ENCODE assay signal across 26 cellular contexts in the genomic region with DNA sequence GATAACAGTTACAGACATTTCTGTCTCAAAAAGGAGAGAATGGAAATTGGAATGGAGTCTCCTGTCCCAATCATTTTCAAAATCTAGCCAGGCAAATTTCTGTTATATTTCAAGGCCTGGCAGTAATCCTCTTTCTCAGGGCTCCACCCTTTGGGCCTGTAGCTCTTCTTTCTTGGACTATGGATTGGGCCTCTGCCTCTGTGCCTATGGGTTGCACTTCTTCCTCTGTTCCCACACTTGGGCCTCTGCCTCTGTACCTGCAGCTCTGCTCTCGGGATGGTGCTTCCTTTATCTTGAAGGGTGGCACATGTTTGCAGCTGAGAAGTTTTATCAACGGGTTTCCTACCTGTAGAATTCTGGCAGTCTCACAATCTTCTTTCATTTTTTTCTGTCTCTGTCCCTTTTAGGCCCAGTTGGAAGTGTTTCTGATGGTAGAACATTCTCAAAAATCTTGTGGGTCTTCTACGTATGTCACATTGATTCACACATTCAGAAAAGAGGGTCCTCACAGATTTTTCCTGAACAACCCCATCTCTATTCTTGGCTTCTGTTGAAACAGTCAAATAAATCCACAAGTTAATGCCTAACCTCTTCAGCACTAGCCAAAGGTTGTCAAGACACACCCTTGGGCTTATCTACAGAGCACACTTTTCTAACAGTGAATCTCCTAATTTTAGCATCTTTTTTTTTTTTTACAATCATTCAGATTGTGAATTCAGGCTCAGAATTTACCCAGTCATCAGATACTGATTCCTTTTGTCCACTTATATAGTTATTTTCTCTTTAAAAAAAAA.
"Had no signal": no experiment of that assay in that cellular context is flagged by ENCODE, and none has a peak within 500 bp of the region (broad histone marks: within the 10 kb centered on the region; RNA-seq: fewer than 3 reads in every experiment).

No MANE protein-coding gene starts in this region.

- H3K4me3 ChIP-seq: hepatocyte, left lung, lower lobe of right lung, pancreas, prostate gland, sigmoid colon, spleen, tibial nerve, upper lobe of left lung, vagina had no signal

- H3K27me3 Mint-ChIP-seq: naive thymus-derived CD4-positive, alpha-beta T cell; natural killer cell treated with Interleukin-12 subunit alpha and Interleukin-12 subunit beta and Interleukin-15 and Interleukin-18, amount 100 ng/mL, for 72 hours; stimulated activated naive CD8-positive, alpha-beta T cell treated with anti-CD3 and anti-CD28 coated beads, Interleukin-15, Interleukin-2, amounts not matched to agents 100 ng/mL and 50 ng/mL, for 24 hours had no signal

- H3K4me3 Mint-ChIP-seq: mesothelial cell of epicardium; naive thymus-derived CD4-positive, alpha-beta T cell; natural killer cell treated with Interleukin-12 subunit alpha and Interleukin-12 subunit beta and Interleukin-15 and Interleukin-18, amount 100 ng/mL, for 72 hours; stimulated activated effector memory CD8-positive, alpha-beta T cell treated with anti-CD3 and anti-CD28 coated beads, Interleukin-12 subunit alpha, Interleukin-12 subunit beta, amount 100 ng/mL, for 72 hours; stimulated activated naive CD8-positive, alpha-beta T cell treated with anti-CD3 and anti-CD28 coated beads, Interleukin-15, Interleukin-2, amounts not matched to agents 100 ng/mL and 50 ng/mL, for 24 hours had no signal

- H3K27ac Mint-ChIP-seq: mesothelial cell of epicardium; naive thymus-derived CD4-positive, alpha-beta T cell; stimulated activated effector memory CD8-positive, alpha-beta T cell treated with anti-CD3 and anti-CD28 coated beads, Interleukin-12 subunit alpha, Interleukin-12 subunit beta, amount 100 ng/mL, for 72 hours; stimulated activated naive CD8-positive, alpha-beta T cell treated with anti-CD3 and anti-CD28 coated beads, Interleukin-15, Interleukin-2, amounts not matched to agents 100 ng/mL and 50 ng/mL, for 24 hours had no signal

- H3K36me3 Mint-ChIP-seq: mesothelial cell of epicardium; stimulated activated effector memory CD8-positive, alpha-beta T cell treated with anti-CD3 and anti-CD28 coated beads, Interleukin-12 subunit alpha, Interleukin-12 subunit beta, amount 100 ng/mL, for 72 hours had no signal

- H2AFZ ChIP-seq: hepatocyte had no signal

- H3K4me1 ChIP-seq: left lung, lower lobe of right lung, pancreas, prostate gland, sigmoid colon, spleen, tibial nerve, upper lobe of left lung, vagina had no signal

- H3K79me2 ChIP-seq: hepatocyte had no signal

- ATAC-seq: left lung; lower lobe of right lung; naive thymus-derived CD4-positive, alpha-beta T cell; natural killer cell treated with Interleukin-12 subunit alpha and Interleukin-12 subunit beta and Interleukin-15 and Interleukin-18, amount 100 ng/mL, for 72 hours; pancreas; right cardiac atrium; stimulated activated effector memory CD8-positive, alpha-beta T cell treated with anti-CD3 and anti-CD28 coated beads, Interleukin-12 subunit alpha, Interleukin-12 subunit beta, amount 100 ng/mL, for 72 hours had no signal

- H3K27ac ChIP-seq: hepatocyte, left lung, lower lobe of right lung, pancreas, prostate gland, sigmoid colon, spleen, tibial nerve, upper lobe of left lung, vagina had no signal

- H3K9me3 Mint-ChIP-seq: naive thymus-derived CD4-positive, alpha-beta T cell; natural killer cell treated with Interleukin-12 subunit alpha and Interleukin-12 subunit beta and Interleukin-15 and Interleukin-18, amount 100 ng/mL, for 72 hours; stimulated activated effector memory CD8-positive, alpha-beta T cell treated with anti-CD3 and anti-CD28 coated beads, Interleukin-12 subunit alpha, Interleukin-12 subunit beta, amount 100 ng/mL, for 72 hours; stimulated activated naive CD8-positive, alpha-beta T cell treated with anti-CD3 and anti-CD28 coated beads, Interleukin-15, Interleukin-2, amounts not matched to agents 100 ng/mL and 50 ng/mL, for 24 hours had no signal

- FAIRE-seq: pancreas, small intestine had no signal

- H3K36me3 ChIP-seq: left lung, lower lobe of right lung, pancreas, prostate gland, sigmoid colon, spleen, tibial nerve, upper lobe of left lung, vagina had no signal

- H3K4me2 ChIP-seq: hepatocyte had no signal

- H3K27me3 ChIP-seq: hepatocyte, left lung, pancreas, sigmoid colon, spleen, tibial nerve, upper lobe of left lung, vagina had no signal

- DNase-seq: islet precursor cell; left lung; lower lobe of right lung; mammary epithelial cell; mesendoderm; naive thymus-derived CD4-positive, alpha-beta T cell; nucleus accumbens; pancreas; posterior cingulate gyrus; retina; right cardiac atrium; sigmoid colon; small intestine; spleen; stimulated activated CD4-positive, alpha-beta T cell treated with anti-CD3 and anti-CD28 coated beads, Interleukin-4, amount 100 ng/mL, for 24 hours; stimulated activated naive CD4-positive, alpha-beta T cell; substantia nigra; upper lobe of left lung had no signal

- H3K9me3 ChIP-seq: left lung, lower lobe of right lung, pancreas, prostate gland, sigmoid colon, spleen, tibial nerve, upper lobe of left lung, vagina had no signal
